Comparison of ENCODE assay signal across 8 cellular contexts in the genomic region with DNA sequence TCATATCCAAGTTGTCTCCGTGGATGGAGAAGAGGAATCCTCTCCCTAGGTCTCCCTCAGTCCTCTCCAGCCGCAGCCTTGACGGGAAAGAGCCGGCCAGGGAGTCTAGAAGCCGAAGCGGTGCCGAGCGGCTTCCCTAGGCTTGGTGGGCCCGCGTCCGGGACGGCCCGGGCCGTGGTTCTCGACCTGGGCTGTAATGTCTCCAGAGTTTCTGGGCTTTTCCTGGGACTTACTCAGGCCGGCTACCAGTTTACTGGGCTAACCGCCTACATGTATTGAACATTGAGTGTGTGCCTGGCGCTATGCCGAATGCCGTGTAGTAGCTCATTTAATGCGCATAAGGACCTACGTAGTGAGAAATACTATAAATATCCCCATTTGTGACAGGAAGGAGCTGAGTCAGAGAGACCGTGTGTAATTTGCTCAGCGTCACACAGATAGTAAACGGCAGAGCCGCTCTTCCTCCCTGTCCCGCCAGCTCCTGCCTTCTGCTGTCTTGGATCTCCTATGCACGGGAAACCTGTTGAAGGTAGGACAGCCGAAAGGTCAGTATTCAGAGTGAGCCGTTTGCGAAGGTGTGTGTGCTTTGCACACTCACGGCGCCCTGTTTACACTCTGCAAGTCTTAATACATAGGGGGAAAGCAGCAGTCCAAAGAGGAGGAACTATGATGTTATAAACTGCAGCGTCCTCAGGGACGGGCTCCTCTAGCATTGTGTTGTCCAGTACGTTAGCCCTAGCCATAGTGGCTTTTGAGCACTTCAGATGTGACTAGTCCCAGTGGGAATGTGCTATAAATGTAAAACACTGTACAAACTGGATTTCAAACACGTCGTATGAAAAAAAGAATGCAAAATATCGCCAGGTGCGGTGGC. TPM values are rescaled to one million over a fixed set of nuclear protein-coding genes. Genes with fewer than 3 reads are reported as not detected.
DNase-seq lines count a peak whose midpoint lies in the region; ATAC-seq and TF ChIP-seq lines count a peak whose summit lies in the region.

No MANE protein-coding gene starts in this region.

- H3K4me3 Mint-ChIP-seq in activated T-helper 2 cell treated with anti-CD3 and anti-CD28 coated beads, Interferon-gamma antibody, Interleukin-2, Interleukin-4, amounts not matched to agents 10 μg/mL and 5 μg/mL and 100 μg/mL, durations not matched to agents 14 hours and 24 hours and 36 hours (ENCODE audit: low read depth): peak overlapping the region; percentile 87

- TSS peak; percentile 86 for BruUV-seq in PC-9 (replicated peaks; lab: Mats Ljungman, UMichigan)

- H3K27me3 ChIP-seq in PC-9 (ENCODE audit: insufficient read depth, low read depth) (no peaks in the 10 kb centered on the region), neutrophil (no peaks in the 10 kb centered on the region)

- no peaks in the 10 kb centered on the region for H3K9me3 Mint-ChIP-seq in activated T-helper 2 cell treated with anti-CD3 and anti-CD28 coated beads, Interferon-gamma antibody, Interleukin-2, Interleukin-4, amounts not matched to agents 10 μg/mL and 5 μg/mL and 100 μg/mL, durations not matched to agents 14 hours and 24 hours and 36 hours

- no peak for TF ChIP-seq CTCF in PC-9 (conservative IDR thresholded peaks at IDR 0.05)
- no peak for TF ChIP-seq CTCF in fibroblast of villous mesenchyme (IDR thresholded peaks at IDR 0.05; ENCODE audit: insufficient read depth, low read depth, low read length)
- TF ChIP-seq CTCF in neutrophil (IDR thresholded peaks at IDR 0.05): no peak

- H3K27ac ChIP-seq in PC-9 (peak overlapping the region; percentile 70), neutrophil (peak overlapping the region; percentile 90)

- H3K36me3 ChIP-seq in PC-9 (ENCODE audit: low read depth) (peaks cover 3% of the 10 kb centered on the region; the same call in 1 of the 2 replicates), neutrophil (peaks cover 6% of the 10 kb centered on the region)

- H3K4me3 ChIP-seq in PC-9 (peak overlapping the region; percentile 79), fibroblast of villous mesenchyme (ENCODE audit: low read depth, low read length) (peak overlapping the region; percentile 79), neutrophil (ENCODE audit: low read depth in 1 of 2, low read length in 1 of 2) (peak overlapping the region; percentile 84 to 91)

- peaks cover 17% of the 10 kb centered on the region for H3K4me1 Mint-ChIP-seq in activated T-helper 2 cell treated with anti-CD3 and anti-CD28 coated beads, Interferon-gamma antibody, Interleukin-2, Interleukin-4, amounts not matched to agents 10 μg/mL and 5 μg/mL and 100 μg/mL, durations not matched to agents 14 hours and 24 hours and 36 hours (ENCODE audit: low read depth)

- no peaks in the 10 kb centered on the region for H4K20me1 ChIP-seq in PC-9 (ENCODE audit: insufficient read depth)

- CTCF ChIA-PET in PC-9 (lab: Charles Lee): no interaction called here

- ATAC-seq in GM21447 (IDR thresholded peaks at IDR 0.05; ENCODE audit: unreplicated experiment): peak; percentile 51

- H3K9me3 ChIP-seq in PC-9 (ENCODE audit: insufficient read depth, low read depth): no peaks in the 10 kb centered on the region
- no peaks in the 10 kb centered on the region for H3K9me3 ChIP-seq in neutrophil

- H3K79me2 ChIP-seq in PC-9 (ENCODE audit: low read depth): peaks cover 17% of the 10 kb centered on the region

- H3K9me2 ChIP-seq in PC-9 (ENCODE audit: insufficient read depth): no peaks in the 10 kb centered on the region

- peak overlapping the region; percentile 98 for H3K27ac Mint-ChIP-seq in activated T-helper 2 cell treated with anti-CD3 and anti-CD28 coated beads, Interferon-gamma antibody, Interleukin-2, Interleukin-4, amounts not matched to agents 10 μg/mL and 5 μg/mL and 100 μg/mL, durations not matched to agents 14 hours and 24 hours and 36 hours

- intact Hi-C loops in PC-9 (cut with micrococcal nuclease; ENCODE audit: unreplicated experiment): no loop called here
- intact Hi-C loops in activated T-helper 2 cell treated with anti-CD3 and anti-CD28 coated beads, Interferon-gamma antibody, Interleukin-2, Interleukin-4, amounts not matched to agents 10 μg/mL and 5 μg/mL and 100 μg/mL, durations not matched to agents 14 hours and 24 hours and 36 hours (cut with micrococcal nuclease): loop anchor here (2.0 kb wide), 2 partner anchors 45 to 47 kb away; partner anchors contain the start of genes BLTP2 and UNC119

- H3F3A ChIP-seq in PC-9 (ENCODE audit: insufficient read depth, low read depth): peaks cover 29% of the 10 kb centered on the region

- DNase-seq in DMS114 treated with DMSO at 0.1 percent for 48 hours (lab: John Stamatoyannopoulos, UW; ENCODE audit: unreplicated experiment): peak; percentile 52
- DNase-seq in HUDEP-2 (lab: John Stamatoyannopoulos, UW; ENCODE audit: unreplicated experiment in 76 of 76): peak in 61 of 76 experiments; percentile 4 to 75 (median 43)
- peak in 1 of 2 experiments; percentile 76 for DNase-seq in PC-9
- peak; percentile 52 for DNase-seq in activated T-helper 2 cell treated with anti-CD3 and anti-CD28 coated beads, Interferon-gamma antibody, Interleukin-2, Interleukin-4, amounts not matched to agents 10 μg/mL and 5 μg/mL and 100 μg/mL, durations not matched to agents 14 hours and 24 hours and 36 hours (ENCODE audit: low spot score)
- DNase-seq in fibroblast of villous mesenchyme (ENCODE audit: low read depth): peak; percentile 89
- peak; percentile 71 for DNase-seq in superior temporal gyrus (ENCODE audit: extremely low spot score)

- H3K4me2 ChIP-seq in PC-9: peak overlapping the region; percentile 93

- peaks cover 17% of the 10 kb centered on the region for H3K4me1 ChIP-seq in PC-9 (replicated peaks; ENCODE audit: insufficient read depth)
- peaks cover 22 to 25% of the 10 kb centered on the region in 2 experiments for H3K4me1 ChIP-seq in neutrophil (ENCODE audit: control insufficient read depth in 1 of 2, insufficient read depth in 1 of 2, low read depth in 1 of 2, low read length in 1 of 2)

- peak overlapping the region; percentile 99 for H2AFZ ChIP-seq in PC-9

- H3K36me3 Mint-ChIP-seq in activated T-helper 2 cell treated with anti-CD3 and anti-CD28 coated beads, Interferon-gamma antibody, Interleukin-2, Interleukin-4, amounts not matched to agents 10 μg/mL and 5 μg/mL and 100 μg/mL, durations not matched to agents 14 hours and 24 hours and 36 hours (ENCODE audit: low read depth): peaks cover 25% of the 10 kb centered on the region

- no peaks in the 10 kb centered on the region for H3K27me3 Mint-ChIP-seq in activated T-helper 2 cell treated with anti-CD3 and anti-CD28 coated beads, Interferon-gamma antibody, Interleukin-2, Interleukin-4, amounts not matched to agents 10 μg/mL and 5 μg/mL and 100 μg/mL, durations not matched to agents 14 hours and 24 hours and 36 hours (ENCODE audit: low read depth)

- POLR2A ChIA-PET in PC-9 (lab: Charles Lee; ENCODE audit: unreplicated experiment): interaction anchor here (0.6 to 0.7 kb wide), 3 partner anchors 22 to 337 kb away, joined by 3 to 6 read pairs (median 3); no protein-coding TSS in a partner anchor

RNA-seq across cellular contexts. Expression of gene SPAG5, which starts 0.7 kb away (rescaled TPM):
- total RNA-seq in PC-9 (2021) (101 and 109 TPM in 2 replicates), fibroblast of villous mesenchyme (21.9 and 38.4 TPM in 2 replicates)
- 92.5 and 98.8 TPM in 2 replicates for total RNA-seq in activated T-helper 2 cell treated with anti-CD3 and anti-CD28 coated beads, Interferon-gamma antibody, Interleukin-2, Interleukin-4, amounts not matched to agents 10 μg/mL and 5 μg/mL and 100 μg/mL, durations not matched to agents 14 hours and 24 hours and 36 hours

RNA-seq across cellular contexts. Expression of gene RSKR, which starts 14.4 kb away (rescaled TPM):
- total RNA-seq in PC-9 (2021) (21.7 and 25.8 TPM in 2 replicates), fibroblast of villous mesenchyme (4.8 and 5.6 TPM in 2 replicates)
- total RNA-seq in activated T-helper 2 cell treated with anti-CD3 and anti-CD28 coated beads, Interferon-gamma antibody, Interleukin-2, Interleukin-4, amounts not matched to agents 10 μg/mL and 5 μg/mL and 100 μg/mL, durations not matched to agents 14 hours and 24 hours and 36 hours: 35.2 and 37.9 TPM in 2 replicates

RNA-seq across cellular contexts. Expression of gene ALDOC, which starts 22.9 kb away (rescaled TPM):
- total RNA-seq in PC-9 (2021) (17.4 and 21.6 TPM in 2 replicates), fibroblast of villous mesenchyme (28.9 and 41.6 TPM in 2 replicates)
- total RNA-seq in activated T-helper 2 cell treated with anti-CD3 and anti-CD28 coated beads, Interferon-gamma antibody, Interleukin-2, Interleukin-4, amounts not matched to agents 10 μg/mL and 5 μg/mL and 100 μg/mL, durations not matched to agents 14 hours and 24 hours and 36 hours: 95.0 and 95.7 TPM in 2 replicates

RNA-seq across cellular contexts. Expression of gene PIGS, which starts 28.2 kb away (rescaled TPM):
- total RNA-seq in PC-9 (2021) (57.6 and 64.2 TPM in 2 replicates), fibroblast of villous mesenchyme (48.3 and 52.7 TPM in 2 replicates)
- total RNA-seq in activated T-helper 2 cell treated with anti-CD3 and anti-CD28 coated beads, Interferon-gamma antibody, Interleukin-2, Interleukin-4, amounts not matched to agents 10 μg/mL and 5 μg/mL and 100 μg/mL, durations not matched to agents 14 hours and 24 hours and 36 hours: 65.1 and 70.9 TPM in 2 replicates

RNA-seq across cellular contexts. Expression of gene BLTP2, which starts 45.4 kb away (rescaled TPM):
- total RNA-seq in PC-9 (2021): 161 and 204 TPM in 2 replicates
- total RNA-seq in activated T-helper 2 cell treated with anti-CD3 and anti-CD28 coated beads, Interferon-gamma antibody, Interleukin-2, Interleukin-4, amounts not matched to agents 10 μg/mL and 5 μg/mL and 100 μg/mL, durations not matched to agents 14 hours and 24 hours and 36 hours: 196 and 213 TPM in 2 replicates
- total RNA-seq in fibroblast of villous mesenchyme: 143 and 176 TPM in 2 replicates
